8 cellular contexts compared by ENCODE assay signal in the genomic region with DNA sequence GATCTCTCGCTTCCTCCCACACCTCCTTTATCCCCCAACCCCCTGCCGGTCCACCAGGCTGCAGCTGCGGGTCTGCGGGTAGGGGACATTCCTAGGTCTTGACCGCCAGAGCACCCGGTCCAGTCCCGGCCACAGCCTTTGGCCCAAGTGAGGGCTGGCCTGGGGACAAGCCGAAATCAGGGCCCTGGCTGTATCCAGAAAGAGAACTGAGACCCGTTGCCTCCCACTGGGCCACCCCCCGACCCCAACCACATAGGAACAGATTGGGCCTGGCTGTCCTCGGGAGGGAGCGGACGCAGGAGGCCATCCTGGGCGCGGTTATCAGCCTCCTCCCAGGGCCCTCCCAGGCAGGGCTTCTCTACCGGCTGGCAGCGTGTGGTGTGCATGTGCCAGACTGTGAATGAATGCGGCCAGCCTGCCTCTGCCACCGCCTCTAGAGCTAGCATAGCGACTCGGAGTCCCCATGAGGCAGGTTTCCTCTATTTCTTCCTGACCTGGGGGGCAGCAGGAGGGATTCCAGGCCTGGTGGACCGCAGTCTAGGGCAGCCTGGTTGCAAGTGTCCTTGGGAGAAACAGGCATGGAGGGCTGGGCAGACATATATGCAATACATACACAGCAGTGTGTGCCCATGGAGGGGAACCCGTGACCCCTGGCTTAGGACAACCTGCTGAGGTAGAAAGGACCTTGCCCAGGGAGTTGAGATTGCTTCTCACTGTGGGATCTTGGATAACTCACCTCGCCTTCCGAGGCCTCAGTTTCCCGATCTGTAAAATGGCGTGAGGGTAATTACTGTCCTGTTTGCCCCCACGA. TPM values are rescaled to one million over a fixed set of nuclear protein-coding genes. Genes with fewer than 3 reads are reported as not detected.
A peak's percentile ranks its signal among the peaks of the same experiment; 100 is the strongest.
DNase-seq lines count a peak whose midpoint lies in the region; ATAC-seq and TF ChIP-seq lines count a peak whose summit lies in the region.

No MANE protein-coding gene starts in this region.

- H3K4me3 Mint-ChIP-seq in H9, result peak overlapping the region; percentile 98 to 100
- peak overlapping the region; percentile 86 for H3K4me3 Mint-ChIP-seq in T-helper 1 cell treated with Interleukin-12 subunit alpha and Interleukin-12 subunit beta and Interleukin-4 antibody, amounts not matched to agents 30 μg/mL and 1 μg/mL, for 36 hours

- intact Hi-C loops in colonic mucosa (cut with DNase I), result no loop called here

- no peak overlapping the region for H2AK5ac ChIP-seq in H9 (ENCODE audit: insufficient read length, low read length)

- H3K9me3 ChIP-seq in H9 (ENCODE audit: control insufficient read depth, low read depth, low read length), result no peaks in the 10 kb centered on the region
- H3K9me3 ChIP-seq in colonic mucosa, result no peaks in the 10 kb centered on the region
- H3K9me3 ChIP-seq in mononuclear cell (ENCODE audit: low read depth, low read length), result no peaks in the 10 kb centered on the region

- no peak overlapping the region for H3K56ac ChIP-seq in H9 (ENCODE audit: insufficient read length, low read depth, low read length)

- no peak overlapping the region for H3K23ac ChIP-seq in H9 (ENCODE audit: insufficient read length, low read depth, low read length)

- no peak overlapping the region for H4K5ac ChIP-seq in H9 (ENCODE audit: insufficient read length, low read depth, low read length)

- DNase-seq in H9 (no peak), colonic mucosa (peak; percentile 54), T1000 (lab: John Stamatoyannopoulos, UW) (no peak)

- H4K8ac ChIP-seq in H9 (replicated peaks; ENCODE audit: insufficient read length, low read depth, low read length), result no peak overlapping the region

- no peak overlapping the region for H2BK20ac ChIP-seq in H9 (ENCODE audit: low read depth, low read length, poor library complexity, severe bottlenecking)

- H3K27ac Mint-ChIP-seq in H9, result peak overlapping the region; percentile 95 to 97 (median 97)
- H3K27ac Mint-ChIP-seq in T-helper 1 cell treated with Interleukin-12 subunit alpha and Interleukin-12 subunit beta and Interleukin-4 antibody, amounts not matched to agents 30 μg/mL and 1 μg/mL, for 36 hours, result peak overlapping the region; percentile 80

- H3K79me2 ChIP-seq in H9 (ENCODE audit: insufficient read depth, low read length), result peaks cover 32% of the 10 kb centered on the region; the same call in 1 of the 2 replicates

- no peak overlapping the region for H3T11ph ChIP-seq in H9 (ENCODE audit: low read length)

- H3K4me1 Mint-ChIP-seq in H9, result peaks cover 21 to 32% of the 10 kb centered on the region in 2 experiments
- peaks cover 29% of the 10 kb centered on the region for H3K4me1 Mint-ChIP-seq in T-helper 1 cell treated with Interleukin-12 subunit alpha and Interleukin-12 subunit beta and Interleukin-4 antibody, amounts not matched to agents 30 μg/mL and 1 μg/mL, for 36 hours (ENCODE audit: low read depth)

- peak overlapping the region; percentile 14; the same call in 1 of the 2 replicates for H3K14ac ChIP-seq in H9 (ENCODE audit: insufficient read depth, low read length)

- no peak overlapping the region for H2BK12ac ChIP-seq in H9 (ENCODE audit: insufficient read length, low read depth, low read length)

- ATAC-seq in HG02884 (IDR thresholded peaks at IDR 0.05; ENCODE audit: unreplicated experiment), result no peak
- ATAC-seq in GM18861 (IDR thresholded peaks at IDR 0.05; ENCODE audit: unreplicated experiment), result no peak

- peaks cover 5 to 7% of the 10 kb centered on the region in 2 experiments; a peak in 4 of 5 replicates for H3K9me3 Mint-ChIP-seq in H9
- H3K9me3 Mint-ChIP-seq in T-helper 1 cell treated with Interleukin-12 subunit alpha and Interleukin-12 subunit beta and Interleukin-4 antibody, amounts not matched to agents 30 μg/mL and 1 μg/mL, for 36 hours, result no peaks in the 10 kb centered on the region

- peak overlapping the region; percentile 36 for H3K18ac ChIP-seq in H9 (ENCODE audit: insufficient read length, low read depth, low read length)

- H3K27ac ChIP-seq in H9 (ENCODE audit: insufficient read length, low read depth, low read length) (no peak overlapping the region), colonic mucosa (no peak overlapping the region), urinary bladder (ENCODE audit: low read depth) (no peak overlapping the region)

- H3K23me2 ChIP-seq in H9 (ENCODE audit: insufficient read length, low read depth, low read length, poor library complexity, severe bottlenecking), result peaks cover 14% of the 10 kb centered on the region

- no peaks in the 10 kb centered on the region for H3K36me3 ChIP-seq in colonic mucosa
- no peaks in the 10 kb centered on the region for H3K36me3 ChIP-seq in urinary bladder (ENCODE audit: insufficient read depth)

- H3K9ac ChIP-seq in H9 (ENCODE audit: extremely low read depth, insufficient read length, low read length) (peak overlapping the region; percentile 48), colonic mucosa (ENCODE audit: low read depth in 2 of 2, low read length in 2 of 2) (peak overlapping the region in 1 of 2 donors; percentile 40)

- no peaks in the 10 kb centered on the region for H3K27me3 ChIP-seq in H9 (ENCODE audit: insufficient read depth, low read length)
- peaks cover 18% of the 10 kb centered on the region for H3K27me3 ChIP-seq in colonic mucosa
- peaks cover 35% of the 10 kb centered on the region for H3K27me3 ChIP-seq in mononuclear cell (ENCODE audit: insufficient read depth, low read length)

- H2BK5ac ChIP-seq in H9 (ENCODE audit: insufficient read length, low read length), result no peak overlapping the region

- H3K4me1 ChIP-seq in H9 (ENCODE audit: insufficient read depth, low read length) (peaks cover 8% of the 10 kb centered on the region; the same call in 1 of the 2 replicates), colonic mucosa (peaks cover 6% of the 10 kb centered on the region), mononuclear cell (ENCODE audit: insufficient read depth, low read length) (peaks cover 59% of the 10 kb centered on the region), urinary bladder (ENCODE audit: insufficient read depth) (no peaks in the 10 kb centered on the region)

- H4K91ac ChIP-seq in H9 (ENCODE audit: insufficient read length, low read depth, low read length), result no peak overlapping the region

- TF ChIP-seq CTCF in H9 (conservative IDR thresholded peaks at IDR 0.05) (no peak), colonic mucosa (IDR thresholded peaks at IDR 0.05) (no peak)

- H3K27me3 Mint-ChIP-seq in H9 (ENCODE audit: low read depth), result peaks cover 9% of the 10 kb centered on the region
- H3K27me3 Mint-ChIP-seq in T-helper 1 cell treated with Interleukin-12 subunit alpha and Interleukin-12 subunit beta and Interleukin-4 antibody, amounts not matched to agents 30 μg/mL and 1 μg/mL, for 36 hours (ENCODE audit: low read depth), result peaks cover 49% of the 10 kb centered on the region

- no peak overlapping the region for H2BK120ac ChIP-seq in H9 (ENCODE audit: low read depth, low read length, poor library complexity, severe bottlenecking)

- H2AFZ ChIP-seq in H9 (ENCODE audit: low read length), result no peak overlapping the region

- H3K4me3 ChIP-seq in colonic mucosa, result peak overlapping the region; percentile 51
- peak overlapping the region; percentile 32 for H3K4me3 ChIP-seq in mononuclear cell (ENCODE audit: low read length)
- H3K4me3 ChIP-seq in urinary bladder (ENCODE audit: low read depth, low read length), result peak overlapping the region; percentile 43

- peak overlapping the region; percentile 84 for H3K4me2 ChIP-seq in H9 (ENCODE audit: insufficient read depth, insufficient read length, low read length)

- no peak overlapping the region for H2BK15ac ChIP-seq in H9 (ENCODE audit: low read depth, low read length)

- WGBS in H9 (ENCODE audit: extremely low coverage, insufficient read length, low lambda C conversion rate), result no CpG with 5 or more reads among the region's 28 CpGs
- WGBS in urinary bladder, result 23% methylated on average over 28 of the region's 28 CpGs

- H3K36me3 Mint-ChIP-seq in H9 (ENCODE audit: insufficient read depth in 1 of 3, low read depth in 3 of 3), result peaks cover 4 to 15% (median 5%) of the 10 kb centered on the region in 3 experiments
- peaks cover 4% of the 10 kb centered on the region for H3K36me3 Mint-ChIP-seq in T-helper 1 cell treated with Interleukin-12 subunit alpha and Interleukin-12 subunit beta and Interleukin-4 antibody, amounts not matched to agents 30 μg/mL and 1 μg/mL, for 36 hours (ENCODE audit: low read depth)

- H3K79me1 ChIP-seq in H9 (ENCODE audit: insufficient read depth, low read depth, low read length, poor library complexity, severe bottlenecking), result no peaks in the 10 kb centered on the region

- no peaks in the 10 kb centered on the region for H4K20me1 ChIP-seq in H9 (ENCODE audit: control insufficient read depth, insufficient read depth, insufficient read length)

- H3K4ac ChIP-seq in H9 (ENCODE audit: low read depth, low read length), result no peak overlapping the region

RNA-seq across cellular contexts. Expression of gene N4BP3, which starts 1.2 kb away (rescaled TPM):
- total RNA-seq in H9 (2021) (32.1 and 32.4 TPM in 2 replicates), colonic mucosa (1 to 10 TPM; 2.2 to 3.3 TPM), mononuclear cell (5.1 TPM), urinary bladder (4.2 TPM)
- polyA plus RNA-seq in urinary bladder, result 2.4 TPM

RNA-seq across cellular contexts. Expression of gene RMND5B, which starts 16.3 kb away (rescaled TPM):
- total RNA-seq in H9 (2021) (81.3 and 86.4 TPM in 2 replicates), colonic mucosa (10 to 100 TPM; 31.9 to 50.1 TPM), mononuclear cell (10.2 TPM), urinary bladder (18.1 TPM)
- polyA plus RNA-seq in urinary bladder, result 48.3 TPM

RNA-seq across cellular contexts. Expression of gene NHP2, which starts 39.2 kb away (rescaled TPM):
- total RNA-seq in H9 (2021), result 232 and 240 TPM in 2 replicates
- 100 to 1,000 TPM in 1 of 2 donors, 10 to 100 TPM in 1; 64.8 to 182 TPM for total RNA-seq in colonic mucosa
- 47.5 TPM for total RNA-seq in mononuclear cell
- 44.0 TPM for total RNA-seq in urinary bladder
- 203 TPM for polyA plus RNA-seq in urinary bladder
